ENCODE assay signal across 19 cellular contexts in the genomic region with DNA sequence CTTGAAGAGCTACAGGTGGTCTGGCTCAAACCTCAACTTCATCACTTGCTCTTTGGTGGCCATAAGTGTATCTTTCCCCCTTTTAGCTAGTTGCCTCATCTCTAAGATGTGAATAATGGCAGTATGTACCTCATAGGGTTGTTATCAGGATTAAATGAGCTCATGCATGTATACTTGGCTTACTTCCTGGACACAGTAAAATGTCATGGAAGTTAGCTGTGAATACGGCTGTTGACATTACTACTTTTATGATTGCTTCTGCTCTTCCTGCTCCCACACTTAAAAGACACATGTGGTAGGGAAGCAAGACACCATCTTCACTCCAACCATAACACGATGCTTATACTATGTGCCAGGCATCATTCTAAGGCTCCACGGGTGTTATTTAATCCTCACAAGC.
"Had no signal": no experiment of that assay in that cellular context is flagged by ENCODE, and none has a peak within 500 bp of the region (broad histone marks: within the 10 kb centered on the region; RNA-seq: fewer than 3 reads in every experiment).

No MANE protein-coding gene starts in this region.

- DNase-seq: effector memory CD8-positive, alpha-beta T cell; gastrocnemius medialis; heart right ventricle; hypothalamus; left ventricle myocardium inferior; lower lobe of right lung; occipital lobe; pancreas; right cardiac atrium; stimulated activated CD4-positive, alpha-beta T cell treated with anti-CD3 and anti-CD28 coated beads, Interleukin-2, amount 100 ng/mL, for 48 hours; stimulated activated naive CD8-positive, alpha-beta T cell treated with anti-CD3 and anti-CD28 coated beads, Interleukin-15, Interleukin-2, amounts not matched to agents 100 U/mL and 50 U/mL, for 24 hours; thyroid gland; uterus had no signal

- H3K9me3 Mint-ChIP-seq: dendritic cell treated with granulocyte-macrophage colony-stimulating factor and Interleukin-4, amounts not matched to agents 40 ng/mL and 50 ng/mL, for 4 days; effector memory CD8-positive, alpha-beta T cell; memory B cell; type B pancreatic cell had no signal

- H3K36me3 Mint-ChIP-seq: memory B cell, neural progenitor cell had no signal

- H3K27me3 Mint-ChIP-seq: dendritic cell treated with granulocyte-macrophage colony-stimulating factor and Interleukin-4, amounts not matched to agents 40 ng/mL and 50 ng/mL, for 4 days; effector memory CD8-positive, alpha-beta T cell had no signal

- ATAC-seq: effector memory CD8-positive, alpha-beta T cell; gastrocnemius medialis; heart right ventricle; lower lobe of right lung; right cardiac atrium; stimulated activated naive CD8-positive, alpha-beta T cell treated with anti-CD3 and anti-CD28 coated beads, Interleukin-15, Interleukin-2, amounts not matched to agents 100 U/mL and 50 U/mL, for 24 hours had no signal

- H3K4me1 Mint-ChIP-seq: memory B cell, mesothelial cell of epicardium had no signal

- H3K4me3 Mint-ChIP-seq: dendritic cell treated with granulocyte-macrophage colony-stimulating factor and Interleukin-4, amounts not matched to agents 40 ng/mL and 50 ng/mL, for 4 days; effector memory CD8-positive, alpha-beta T cell; memory B cell; mesothelial cell of epicardium; neural progenitor cell; type B pancreatic cell had no signal

- H3K27ac Mint-ChIP-seq: dendritic cell treated with granulocyte-macrophage colony-stimulating factor and Interleukin-4, amounts not matched to agents 40 ng/mL and 50 ng/mL, for 4 days; memory B cell; mesothelial cell of epicardium; progenitor cell of endocrine pancreas; type B pancreatic cell had no signal
